14 cellular contexts compared by ENCODE assay signal in genomic region chr1:160971618-160972056, GRCh38. TPM values are rescaled to one million over a fixed set of nuclear protein-coding genes. Genes with fewer than 3 reads are reported as not detected.
DNase-seq lines count a peak whose midpoint lies in the region; ATAC-seq, FAIRE-seq and TF ChIP-seq lines count a peak whose summit lies in the region.
"Had no signal": no experiment of that assay in that cellular context is flagged by ENCODE, and none has a peak within 500 bp of the region (broad histone marks: within the 10 kb centered on the region; RNA-seq: fewer than 3 reads in every experiment).

No MANE protein-coding gene starts in this region.

- TF ChIP-seq POLR2A in vagina (IDR thresholded peaks at IDR 0.05) (no peak), gastroesophageal sphincter (IDR thresholded peaks at IDR 0.05) (no peak)

- H3K4me3 ChIP-seq in bronchial epithelial cell (ENCODE audit: low read depth, low read length) (no peak overlapping the region), vagina (no peak overlapping the region), gastroesophageal sphincter (no peak overlapping the region)
- H3K4me3 ChIP-seq: pancreas, SJSA1 had no signal

- H3K36me3 ChIP-seq in bronchial epithelial cell (ENCODE audit: control insufficient read depth, insufficient read depth, low read length): no peaks in the 10 kb centered on the region
- no peaks in the 10 kb centered on the region for H3K36me3 ChIP-seq in vagina
- H3K36me3 ChIP-seq in gastroesophageal sphincter: no peaks in the 10 kb centered on the region
- H3K36me3 ChIP-seq: pancreas, SJSA1 had no signal

- H3K27me3 ChIP-seq in bronchial epithelial cell (ENCODE audit: control insufficient read depth, insufficient read depth, low read length): no peaks in the 10 kb centered on the region
- H3K27me3 ChIP-seq in vagina: no peaks in the 10 kb centered on the region
- peaks cover 38% of the 10 kb centered on the region for H3K27me3 ChIP-seq in gastroesophageal sphincter
- H3K27me3 ChIP-seq: pancreas, SJSA1 had no signal

- H3K27ac ChIP-seq in vagina (no peak overlapping the region), gastroesophageal sphincter (no peak overlapping the region)
- H3K27ac ChIP-seq: pancreas, SJSA1 had no signal

- TF ChIP-seq CTCF in bronchial epithelial cell (IDR thresholded peaks at IDR 0.05; ENCODE audit: insufficient read depth, low read length, severe bottlenecking) (no peak), vagina (IDR thresholded peaks at IDR 0.05) (no peak), gastroesophageal sphincter (IDR thresholded peaks at IDR 0.05) (no peak)

- no peaks in the 10 kb centered on the region for H3K9me3 ChIP-seq in vagina
- H3K9me3 ChIP-seq in gastroesophageal sphincter: no peaks in the 10 kb centered on the region
- H3K9me3 ChIP-seq: pancreas, SJSA1 had no signal

- peak; percentile 15 for DNase-seq in activated CD8-positive, alpha-beta memory T cell treated with anti-CD3 and anti-CD28 coated beads, Interleukin-2, amount 50 U/mL, for 24 hours (ENCODE audit: extremely low read depth)
- DNase-seq in activated CD8-positive, alpha-beta memory T cell treated with anti-CD3 and anti-CD28 coated beads for 24 hours: no peak
- DNase-seq in bronchial epithelial cell (ENCODE audit: low read depth) (peak; percentile 50), amygdala (lab: John Stamatoyannopoulos, UW) (no peak), vagina (ENCODE audit: extremely low spot score in 2 of 2) (no peak)
- peak; percentile 57 for DNase-seq in stimulated activated CD8-positive, alpha-beta memory T cell treated with anti-CD3 and anti-CD28 coated beads, Interleukin-4, amount 100 ng/mL, for 48 hours
- DNase-seq: activated CD4-positive, alpha-beta T cell treated with anti-CD3 and anti-CD28 coated beads, Interleukin-2, amount 50 U/mL, for 4 hours; Kasumi-1; left ventricle myocardium superior; NCI-H2227 treated with DMSO at 0.1 percent for 48 hours; pancreas had no signal

- FAIRE-seq in bronchial epithelial cell (lab: Jason Lieb, UNC): no peak
- FAIRE-seq: pancreas had no signal

- WGBS in gastroesophageal sphincter (ENCODE audit: low coverage in 1 of 2), 2 donors: 19 to 23% methylated on average over 6 of the region's 6 CpGs

- intact Hi-C loops in vagina (cut with DNase I): no loop called here

- H3K4me1 ChIP-seq in vagina (no peaks in the 10 kb centered on the region), gastroesophageal sphincter (no peaks in the 10 kb centered on the region)
- H3K4me1 ChIP-seq: pancreas, SJSA1 had no signal

- TF ChIP-seq EP300 in gastroesophageal sphincter (IDR thresholded peaks at IDR 0.05): no peak

- ATAC-seq in HG02981 (IDR thresholded peaks at IDR 0.05; ENCODE audit: unreplicated experiment) (peak; percentile 34), gastroesophageal sphincter (no peak)
- ATAC-seq: left ventricle myocardium superior, pancreas had no signal

RNA-seq across cellular contexts. Expression of gene ITLN2, which starts 17.0 kb away (rescaled TPM):
- total RNA-seq in bronchial epithelial cell (0.26 TPM in 1 of 2 replicates, not detected in the other), vagina (2.0 TPM), gastroesophageal sphincter (not detected)
- total RNA-seq: left ventricle myocardium superior, pancreas, SJSA1 had no signal

RNA-seq across cellular contexts. Expression of gene F11R, which starts 49.3 kb away (rescaled TPM):
- total RNA-seq in bronchial epithelial cell (269 and 280 TPM in 2 replicates), vagina (178 TPM), gastroesophageal sphincter (10 to 100 TPM in 1 of 4 donors, 1 to 10 TPM in 3; 4.5 to 28.2 (median 9.9) TPM)

Comparison
In these comparisons a context has a peak if more than half of its experiments do, and no peak if none do; other contexts are left out.
1. DNase-seq: peak in activated CD8-positive, alpha-beta memory T cell treated with anti-CD3 and anti-CD28 coated beads, Interleukin-2, amount 50 U/mL, for 24 hours (single experiment), bronchial epithelial cell (single experiment) and stimulated activated CD8-positive, alpha-beta memory T cell treated with anti-CD3 and anti-CD28 coated beads, Interleukin-4, amount 100 ng/mL, for 48 hours (single experiment); none in activated CD8-positive, alpha-beta memory T cell treated with anti-CD3 and anti-CD28 coated beads for 24 hours (single experiment), amygdala (0 of 56) and vagina (0 of 2).